Comparison of ENCODE assay signal across 26 cellular contexts in the genomic region with DNA sequence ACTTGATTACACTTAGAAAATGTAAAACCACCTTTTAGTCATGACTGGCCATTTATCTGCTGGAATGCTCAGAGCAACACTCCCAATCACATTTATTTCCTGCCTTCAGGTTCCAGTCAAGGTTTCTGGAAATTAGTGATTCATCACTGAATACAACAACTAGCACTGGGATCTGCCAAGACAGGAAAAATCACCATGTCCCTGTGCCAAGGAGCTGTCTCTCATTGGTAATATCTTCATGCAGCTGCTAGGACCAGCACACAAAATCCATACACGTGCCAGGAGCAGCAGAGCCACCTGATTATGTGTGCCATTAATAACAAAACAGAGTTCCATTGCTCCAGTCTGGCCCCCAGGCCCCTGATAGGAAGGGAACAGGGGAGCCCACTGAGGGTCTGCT.
DNase-seq lines count a peak whose midpoint lies in the region; ATAC-seq and TF ChIP-seq lines count a peak whose summit lies in the region.
"Had no signal": no experiment of that assay in that cellular context is flagged by ENCODE, and none has a peak within 500 bp of the region (broad histone marks: within the 10 kb centered on the region; RNA-seq: fewer than 3 reads in every experiment).

No MANE protein-coding gene starts in this region.

- no peak overlapping the region for H3K4me3 ChIP-seq in astrocyte of the cerebellum (ENCODE audit: low read depth, low read length)
- H3K4me3 ChIP-seq: cardiac muscle cell, K562, SJSA1, thoracic aorta had no signal

- no peak for TF ChIP-seq CTCF in astrocyte of the cerebellum (IDR thresholded peaks at IDR 0.05; ENCODE audit: low read depth, low read length, missing control alignments)
- no peak for TF ChIP-seq CTCF in omental fat pad (IDR thresholded peaks at IDR 0.05)

- ATAC-seq in esophagus mucosa: peak; percentile 85
- ATAC-seq in omental fat pad (ENCODE audit: low FRiP score): peak; percentile 89
- no peak for ATAC-seq in HG03097 (IDR thresholded peaks at IDR 0.05; ENCODE audit: low FRiP score, unreplicated experiment)
- no peak for ATAC-seq in GM18867 (IDR thresholded peaks at IDR 0.05; ENCODE audit: unreplicated experiment)
- ATAC-seq: activated T-cell treated with anti-CD3 and anti-CD28 coated beads, Interleukin-2, amount 50 U/mL, for 72 hours; K562; stimulated activated naive CD8-positive, alpha-beta T cell treated with anti-CD3 and anti-CD28 coated beads, Interleukin-15, Interleukin-2, amounts not matched to agents 100 U/mL and 50 U/mL, for 24 hours; T-cell had no signal

- DNase-seq in NCI-H446 treated with DMSO at 0.1 percent for 48 hours (lab: John Stamatoyannopoulos, UW): peak; percentile 15
- DNase-seq in astrocyte of the cerebellum (ENCODE audit: low read depth): peak; percentile 13
- DNase-seq in omental fat pad (ENCODE audit: low spot score): no peak
- no peak for DNase-seq in stimulated activated CD4-positive, alpha-beta T cell treated with anti-CD3 and anti-CD28 coated beads, Interleukin-2, amount 100 ng/mL, for 24 hours
- no peak for DNase-seq in dedifferentiated amniotic fluid mesenchymal stem cell (ENCODE audit: extremely low spot score)
- DNase-seq: activated B cell treated with CpG ODN at 0.5 μM for 24 hours; activated naive CD4-positive, alpha-beta T cell treated with Interleukin-2 at 50 U/mL for 16 hours; activated T-cell treated with anti-CD3 and anti-CD28 coated beads, Interleukin-2, amount 50 U/mL, for 72 hours; COR-L47; DMS53; GDM1; glutamatergic neuron; H7; MM.1S; NCI-H1436; NCI-H2107; NCI-H510A; stimulated activated naive CD8-positive, alpha-beta T cell treated with anti-CD3 and anti-CD28 coated beads, Interleukin-15, Interleukin-2, amounts not matched to agents 100 U/mL and 50 U/mL, for 24 hours; T-cell had no signal

- in situ Hi-C loops in astrocyte of the cerebellum (cut with HindIII; ENCODE audit: low sequenced_read_pairs): no loop called here

Comparison
In these comparisons a context has a peak if more than half of its experiments do, and no peak if none do; other contexts are left out.
1. DNase-seq: peak in NCI-H446 treated with DMSO at 0.1 percent for 48 hours (single experiment) and astrocyte of the cerebellum (single experiment); none in omental fat pad (single experiment), stimulated activated CD4-positive, alpha-beta T cell treated with anti-CD3 and anti-CD28 coated beads, Interleukin-2, amount 100 ng/mL, for 24 hours (0 of 2) and dedifferentiated amniotic fluid mesenchymal stem cell (single experiment).
2. ATAC-seq: peak in esophagus mucosa (single experiment) and omental fat pad (single experiment); none in HG03097 (single experiment) and GM18867 (single experiment).